ENCODE assay signal across 1 cellular context in the genomic region with DNA sequence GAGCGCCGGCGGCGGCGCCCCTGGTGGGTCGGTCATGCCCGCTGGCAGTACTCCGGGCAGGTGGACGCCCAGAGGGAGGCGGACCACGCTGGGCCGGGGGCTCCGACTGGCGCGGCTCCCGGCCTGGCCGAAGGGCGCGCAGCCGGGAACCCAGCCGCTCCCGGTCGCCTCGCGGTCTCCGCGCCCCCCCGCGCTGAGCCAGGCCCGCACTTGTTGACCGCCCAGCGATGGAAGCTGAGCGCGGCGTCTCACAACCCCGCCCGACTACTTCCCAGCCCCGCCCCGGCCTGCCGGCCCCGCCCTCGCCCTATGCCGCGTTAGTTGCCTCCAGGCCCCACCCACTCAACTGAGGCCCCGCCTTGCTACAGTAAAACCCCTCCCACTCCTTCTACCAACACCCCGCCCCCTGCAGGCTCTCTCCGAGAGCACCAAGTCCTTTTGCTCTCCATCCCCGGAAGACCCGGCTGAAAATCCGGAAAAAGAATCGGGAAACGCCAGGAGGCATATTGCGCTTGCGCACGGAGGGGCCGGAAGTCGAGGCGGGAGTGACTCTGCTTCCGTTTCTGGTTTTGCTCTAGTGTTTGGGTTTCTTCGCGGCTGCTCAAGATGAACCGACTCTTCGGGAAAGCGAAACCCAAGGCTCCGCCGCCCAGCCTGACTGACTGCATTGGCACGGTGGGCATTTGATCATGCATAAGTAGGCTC.
A peak's percentile ranks its signal among the peaks of the same experiment; 100 is the strongest.
TF ChIP-seq lines count a peak whose summit lies in the region.

Gene BAG1 (minus strand): TSS at position 236 of the 705 bp plus-strand sequence.
Gene CHMP5 (plus strand): TSS at position 577 of the 705 bp plus-strand sequence. CDS start 30 bp downstream, at position 607.

TF ChIP-seq in H1, 55 proteins besides CTCF, POLR2A, EP300 and RAD21:
- 0 out of 2 replicates have a peak, but pooled peaks have one; percentile 4 for TF ChIP-seq YY1 (IDR thresholded peaks at IDR 0.05; ENCODE audit: low read depth, low read length)
- peak; percentile 88; the same call in 1 of the 2 replicates for TF ChIP-seq SP4 (IDR thresholded peaks at IDR 0.05; ENCODE audit: low read length)
- 0 out of 2 replicates have a peak, but pooled peaks have one; percentile 23 for TF ChIP-seq RBBP5 (IDR thresholded peaks at IDR 0.05; ENCODE audit: borderline replicate concordance, low read depth, low read length)
- peak; percentile 38 for TF ChIP-seq POLR2AphosphoS5 (IDR thresholded peaks at IDR 0.05; ENCODE audit: low read depth, low read length)
- TF ChIP-seq JUND (IDR thresholded peaks at IDR 0.05; ENCODE audit: low read length): no peak
- TF ChIP-seq SRF (IDR thresholded peaks at IDR 0.05; ENCODE audit: low read depth, low read length): peak; percentile 6; the same call in 1 of the 2 replicates
- TF ChIP-seq RNF2 (IDR thresholded peaks at IDR 0.05; ENCODE audit: borderline replicate concordance, low read depth, low read length, missing control alignments, poor library complexity, severe bottlenecking): no peak
- TF ChIP-seq NRF1 (IDR thresholded peaks at IDR 0.05; ENCODE audit: low read depth, low read length): peak; percentile 79
- no peak for TF ChIP-seq E2F6 (IDR thresholded peaks at IDR 0.05)
- TF ChIP-seq KDM4A (IDR thresholded peaks at IDR 0.05; ENCODE audit: low read depth, low read length, severe bottlenecking): peak; percentile 82
- peak; percentile 60; the same call in 1 of the 2 replicates for TF ChIP-seq EGR1 (IDR thresholded peaks at IDR 0.05; ENCODE audit: borderline replicate concordance, low read depth, low read length)
- no peak for TF ChIP-seq BRCA1 (IDR thresholded peaks at IDR 0.05; ENCODE audit: low read depth, low read length)
- TF ChIP-seq NANOG (IDR thresholded peaks at IDR 0.05; ENCODE audit: insufficient read depth, low read depth, low read length, poor library complexity, severe bottlenecking): peak; percentile 20
- TF ChIP-seq CREB1 (IDR thresholded peaks at IDR 0.05): peak; percentile 46; the same call in 1 of the 2 replicates
- TF ChIP-seq SP1 (IDR thresholded peaks at IDR 0.05; ENCODE audit: low read depth, low read length): peak; percentile 94
- TF ChIP-seq TBP (IDR thresholded peaks at IDR 0.05; ENCODE audit: low read depth, low read length): no peak
- TF ChIP-seq TCF12 (IDR thresholded peaks at IDR 0.05; ENCODE audit: low read depth, low read length): no peak
- TF ChIP-seq TAF1 (IDR thresholded peaks at IDR 0.05; ENCODE audit: low read depth, low read length): 0 out of 2 replicates have a peak, but pooled peaks have one; percentile 54
- 0 out of 4 replicates have a peak, but pooled peaks of 1 of the 2 experiments have one; percentile 27 for TF ChIP-seq HDAC2 (IDR thresholded peaks at IDR 0.05; ENCODE audit: borderline replicate concordance in 1 of 2, low read depth in 2 of 2, low read length in 2 of 2)
- TF ChIP-seq, protein P1, sequence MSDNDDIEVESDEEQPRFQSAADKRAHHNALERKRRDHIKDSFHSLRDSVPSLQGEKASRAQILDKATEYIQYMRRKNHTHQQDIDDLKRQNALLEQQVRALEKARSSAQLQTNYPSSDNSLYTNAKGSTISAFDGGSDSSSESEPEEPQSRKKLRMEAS (IDR thresholded peaks at IDR 0.05): peak; percentile 26; the same call in 1 of the 2 replicates
- peak; percentile 74 for TF ChIP-seq PHF8 (conservative IDR thresholded peaks at IDR 0.05; ENCODE audit: low read depth, low read length)
- peak; percentile 85 for TF ChIP-seq GABPA (IDR thresholded peaks at IDR 0.05; ENCODE audit: borderline replicate concordance, insufficient read depth, low read length)
- TF ChIP-seq SIN3A (conservative IDR thresholded peaks at IDR 0.05 in 1 of 2, IDR thresholded peaks at IDR 0.05 in 1 of 2; ENCODE audit: low read depth in 1 of 2, low read length in 2 of 2): peak in 1 of 2 experiments; percentile 72; a peak in 2 of 4 replicates
- TF ChIP-seq TAF7 (optimal IDR thresholded peaks at IDR 0.05; ENCODE audit: borderline replicate concordance, low read depth, low read length): peak; percentile 10
